7 cellular contexts compared by ENCODE assay signal in genomic region chr17:76560036-76560876, GRCh38. TPM values are rescaled to one million over a fixed set of nuclear protein-coding genes. Genes with fewer than 3 reads are reported as not detected.
DNase-seq lines count a peak whose midpoint lies in the region; TF ChIP-seq lines count a peak whose summit lies in the region.

No MANE protein-coding gene starts in this region.

- H3K36me3 ChIP-seq in sigmoid colon = peaks cover 0 to 19% (median 0%) of the 10 kb centered on the region in 4 donors

- H3K4me1 ChIP-seq in sigmoid colon = peaks cover 0 to 56% (median 54%) of the 10 kb centered on the region in 4 donors

- DNase-seq in NCI-H82 treated with DMSO at 0.1 percent for 48 hours (lab: John Stamatoyannopoulos, UW; ENCODE audit: unreplicated experiment) (peak; percentile 14), chondrocyte (ENCODE audit: low spot score) (no peak), sigmoid colon (no peak), EL (no peak), foreskin fibroblast (no peak), foreskin melanocyte (no peak)

- H3K4me1 Mint-ChIP-seq in chondrocyte (ENCODE audit: low read depth) = peaks cover 49% of the 10 kb centered on the region

- intact Hi-C loops in sigmoid colon (cut with DNase I) = no loop called here

- no peaks in the 10 kb centered on the region for H3K9me3 Mint-ChIP-seq in chondrocyte (ENCODE audit: low read depth)

- H3K27ac ChIP-seq in sigmoid colon = peak overlapping the region; percentile 57 to 62 (median 60)

- 82 to 84% methylated on average over 10 of the region's 10 CpGs for WGBS in sigmoid colon, 2 donors

- H3K27me3 ChIP-seq in sigmoid colon = no peaks in the 10 kb centered on the region

- H3K4me3 ChIP-seq in GM08714 (ENCODE audit: low read length) = peak overlapping the region; percentile 42
- H3K4me3 ChIP-seq in sigmoid colon = no peak overlapping the region
- peak overlapping the region in 1 of 2 donors; percentile 3 for H3K4me3 ChIP-seq in foreskin fibroblast (ENCODE audit: low read depth in 1 of 2, low read length in 2 of 2)

- TF ChIP-seq CTCF in chondrocyte (IDR thresholded peaks at IDR 0.05) = no peak
- TF ChIP-seq CTCF in sigmoid colon (IDR thresholded peaks at IDR 0.05) = no peak
- no peak for TF ChIP-seq CTCF in foreskin fibroblast (IDR thresholded peaks at IDR 0.05; ENCODE audit: low read depth, low read length)

- no peak for TF ChIP-seq EP300 in sigmoid colon (IDR thresholded peaks at IDR 0.05)

- peak overlapping the region; percentile 13 for H3K4me3 Mint-ChIP-seq in chondrocyte (ENCODE audit: unreplicated experiment)

- TF ChIP-seq POLR2A in sigmoid colon (IDR thresholded peaks at IDR 0.05) = no peak

- H3K9me3 ChIP-seq in sigmoid colon = no peaks in the 10 kb centered on the region

- H3K27ac Mint-ChIP-seq in chondrocyte (ENCODE audit: unreplicated experiment) = no peak overlapping the region

- no peaks in the 10 kb centered on the region for H3K27me3 Mint-ChIP-seq in chondrocyte (ENCODE audit: low read depth)

- H3K36me3 Mint-ChIP-seq in chondrocyte (ENCODE audit: low read depth) = peaks cover 15% of the 10 kb centered on the region

RNA-seq across cellular contexts. Expression of gene PRCD, which starts 20.4 kb away (rescaled TPM):
- 0.55 to 1.0 TPM (median 0.92 TPM) in 3 replicates for total RNA-seq in chondrocyte
- total RNA-seq in sigmoid colon = 1 to 10 TPM; 1.1 to 6.1 (median 3.6) TPM
- polyA plus RNA-seq in sigmoid colon = 1 to 10 TPM in 2 of 3 donors, not detected in 1; 4.8 to 7.1 TPM

RNA-seq across cellular contexts. Expression of gene CYGB, which starts 22.7 kb away (rescaled TPM):
- total RNA-seq in chondrocyte = 0.48 to 5.4 TPM (median 4.6 TPM) in 3 replicates
- total RNA-seq in sigmoid colon = 10 to 100 TPM; 18.6 to 33.4 (median 19.3) TPM
- 10 to 100 TPM in 2 of 3 donors, 1 to 10 TPM in 1; 9.7 to 25.8 (median 10.1) TPM for polyA plus RNA-seq in sigmoid colon

RNA-seq across cellular contexts. Expression of gene ST6GALNAC2, which starts 25.4 kb away (rescaled TPM):
- total RNA-seq in chondrocyte = 1.5 to 3.0 TPM (median 2.8 TPM) in 3 replicates
- total RNA-seq in sigmoid colon = 10 to 100 TPM in 1 of 4 donors, 1 to 10 TPM in 3; 4.1 to 16.4 (median 9.0) TPM
- polyA plus RNA-seq in sigmoid colon = 1 to 10 TPM; 3.3 to 5.4 (median 3.5) TPM

RNA-seq across cellular contexts. Expression of gene RHBDF2, which starts 59.0 kb away (rescaled TPM):
- total RNA-seq in chondrocyte (4.7 to 5.4 TPM (median 4.9 TPM) in 3 replicates), sigmoid colon (10 to 100 TPM in 3 of 4 donors, 1 to 10 TPM in 1; 7.9 to 27.6 (median 12.5) TPM)
- polyA plus RNA-seq in sigmoid colon = 10 to 100 TPM in 1 of 3 donors, 1 to 10 TPM in 2; 1.2 to 35.7 (median 5.8) TPM
